13 cellular contexts compared by ENCODE assay signal in the genomic region with DNA sequence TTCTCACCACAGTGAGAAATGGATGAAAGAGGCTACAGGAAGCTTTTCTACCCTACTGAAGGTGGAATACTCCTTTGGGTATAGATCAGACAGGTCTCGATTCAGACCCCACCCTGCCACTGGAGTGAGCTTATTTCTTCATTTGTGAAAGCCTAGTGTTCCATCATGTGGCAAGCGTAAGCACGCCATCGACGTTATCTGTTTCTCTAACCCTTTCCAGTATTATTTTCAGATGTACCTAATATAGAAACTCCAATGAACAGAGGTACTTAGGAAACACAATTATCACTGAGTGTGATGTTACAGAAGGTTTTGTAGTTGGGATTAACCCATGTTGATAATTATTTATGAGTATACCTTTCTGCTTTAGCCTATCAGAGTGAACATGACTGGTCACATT.
"Had no signal": no experiment of that assay in that cellular context is flagged by ENCODE, and none has a peak within 500 bp of the region (broad histone marks: within the 10 kb centered on the region; RNA-seq: fewer than 3 reads in every experiment).

No MANE protein-coding gene starts in this region.

- H3K27me3 Mint-ChIP-seq: naive B cell; stimulated activated memory B cell treated with anti-CD40 and anti-IgM and Interleukin-4, amounts not matched to agents 10 μg/mL and 1 μg/mL and 100 μg/mL, for 72 hours had no signal

- H3K9me3 Mint-ChIP-seq: immature natural killer cell; naive B cell; neural progenitor cell; stimulated activated memory B cell treated with anti-CD40 and anti-IgM and Interleukin-4, amounts not matched to agents 10 μg/mL and 1 μg/mL and 100 μg/mL, for 72 hours had no signal

- H3K4me3 Mint-ChIP-seq: immature natural killer cell; naive B cell; neural progenitor cell; stimulated activated memory B cell treated with anti-CD40 and anti-IgM and Interleukin-4, amounts not matched to agents 10 μg/mL and 1 μg/mL and 100 μg/mL, for 72 hours had no signal

- H3K4me1 Mint-ChIP-seq: neural progenitor cell had no signal

- ATAC-seq: stimulated activated memory B cell treated with anti-CD40 and anti-IgM and Interleukin-4, amounts not matched to agents 10 μg/mL and 1 μg/mL and 100 μg/mL, for 72 hours had no signal

- H3K27ac Mint-ChIP-seq: neural progenitor cell had no signal

- DNase-seq: activated CD4-positive, alpha-beta T cell treated with anti-CD3 and anti-CD28 coated beads, Interleukin-2, amount 50 U/mL, for 1 hour; activated CD8-positive, alpha-beta memory T cell treated with anti-CD3 and anti-CD28 coated beads for 24 hours; activated naive CD4-positive, alpha-beta T cell treated with Interleukin-2 at 50 U/mL for 16 hours; caudate nucleus; foreskin fibroblast; glutamatergic neuron; immature natural killer cell; naive B cell; ovary; substantia nigra; T-helper 2 cell had no signal
